ENCODE assay signal across 1 cellular context in genomic region chrX:151975228-151975593, GRCh38.
TF ChIP-seq lines count a peak whose summit lies in the region.

No MANE protein-coding gene starts in this region.

TF ChIP-seq in HepG2, 621 proteins besides CTCF, POLR2A, EP300 and RAD21 (continued from another document):
- TF ChIP-seq, protein P1, sequence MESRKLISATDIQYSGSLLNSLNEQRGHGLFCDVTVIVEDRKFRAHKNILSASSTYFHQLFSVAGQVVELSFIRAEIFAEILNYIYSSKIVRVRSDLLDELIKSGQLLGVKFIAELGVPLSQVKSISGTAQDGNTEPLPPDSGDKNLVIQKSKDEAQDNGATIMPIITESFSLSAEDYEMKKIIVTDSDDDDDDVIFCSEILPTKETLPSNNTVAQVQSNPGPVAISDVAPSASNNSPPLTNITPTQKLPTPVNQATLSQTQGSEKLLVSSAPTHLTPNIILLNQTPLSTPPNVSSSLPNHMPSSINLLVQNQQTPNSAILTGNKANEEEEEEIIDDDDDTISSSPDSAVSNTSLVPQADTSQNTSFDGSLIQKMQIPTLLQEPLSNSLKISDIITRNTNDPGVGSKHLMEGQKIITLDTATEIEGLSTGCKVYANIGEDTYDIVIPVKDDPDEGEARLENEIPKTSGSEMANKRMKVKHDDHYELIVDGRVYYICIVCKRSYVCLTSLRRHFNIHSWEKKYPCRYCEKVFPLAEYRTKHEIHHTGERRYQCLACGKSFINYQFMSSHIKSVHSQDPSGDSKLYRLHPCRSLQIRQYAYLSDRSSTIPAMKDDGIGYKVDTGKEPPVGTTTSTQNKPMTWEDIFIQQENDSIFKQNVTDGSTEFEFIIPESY (CRISPR knock-in tag; IDR thresholded peaks at IDR 0.05): peak; percentile 96
- TF ChIP-seq HNF1B (CRISPR knock-in tag; IDR thresholded peaks at IDR 0.05) (no peak), FOSL2 (CRISPR knock-in tag; IDR thresholded peaks at IDR 0.05) (no peak), ARID5B (CRISPR knock-in tag; IDR thresholded peaks at IDR 0.05) (no peak), HNRNPLL (IDR thresholded peaks at IDR 0.05; ENCODE audit: low read depth, low read length, poor library complexity, severe bottlenecking) (no peak)
- TF ChIP-seq, protein P2, sequence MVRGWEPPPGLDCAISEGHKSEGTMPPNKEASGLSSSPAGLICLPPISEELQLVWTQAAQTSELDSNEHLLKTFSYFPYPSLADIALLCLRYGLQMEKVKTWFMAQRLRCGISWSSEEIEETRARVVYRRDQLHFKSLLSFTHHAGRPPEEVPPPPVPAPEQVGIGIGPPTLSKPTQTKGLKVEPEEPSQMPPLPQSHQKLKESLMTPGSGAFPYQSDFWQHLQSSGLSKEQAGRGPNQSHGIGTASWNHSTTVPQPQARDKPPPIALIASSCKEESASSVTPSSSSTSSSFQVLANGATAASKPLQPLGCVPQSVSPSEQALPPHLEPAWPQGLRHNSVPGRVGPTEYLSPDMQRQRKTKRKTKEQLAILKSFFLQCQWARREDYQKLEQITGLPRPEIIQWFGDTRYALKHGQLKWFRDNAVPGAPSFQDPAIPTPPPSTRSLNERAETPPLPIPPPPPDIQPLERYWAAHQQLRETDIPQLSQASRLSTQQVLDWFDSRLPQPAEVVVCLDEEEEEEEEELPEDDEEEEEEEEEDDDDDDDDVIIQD (CRISPR knock-in tag; IDR thresholded peaks at IDR 0.05; ENCODE audit: low read depth): no peak
